13 cellular contexts compared by ENCODE assay signal in the genomic region with DNA sequence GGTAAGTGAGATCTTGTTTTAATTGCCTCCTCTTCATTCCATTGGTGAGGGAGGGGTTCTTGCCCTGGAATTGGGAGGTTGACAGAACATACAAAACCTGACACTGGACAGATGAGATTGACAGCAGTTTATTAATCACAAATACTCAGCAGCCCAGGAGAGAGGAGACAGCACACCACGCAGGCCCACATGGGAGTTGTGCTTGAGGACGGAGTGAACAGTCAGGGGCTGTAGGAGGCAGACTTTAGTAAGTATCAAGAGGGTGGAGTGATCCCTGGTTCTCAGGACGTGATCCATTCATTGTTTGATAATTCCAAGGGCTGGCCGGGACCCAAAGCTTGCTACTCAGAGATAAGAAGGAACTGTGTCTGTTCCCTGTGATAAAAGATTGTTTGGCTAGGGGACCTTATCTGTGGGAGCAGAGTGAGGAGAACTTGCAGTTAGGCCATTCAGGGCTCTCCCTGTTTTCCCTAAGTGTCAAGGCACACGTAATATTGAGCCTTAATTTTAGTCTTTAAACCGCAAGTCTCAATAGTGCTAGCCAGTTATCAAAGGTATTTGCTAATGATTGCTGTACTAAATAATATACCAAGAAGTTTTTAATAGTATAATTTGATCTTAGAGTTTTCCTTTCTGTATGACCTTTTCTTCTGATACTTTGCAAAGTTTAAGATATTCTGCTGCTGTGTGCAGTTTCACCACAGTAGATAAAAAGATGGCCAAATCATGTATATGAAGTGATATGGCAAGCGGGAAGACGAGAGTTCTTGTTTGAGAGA. TPM values are rescaled to one million over a fixed set of nuclear protein-coding genes. Genes with fewer than 3 reads are reported as not detected.
A peak's percentile ranks its signal among the peaks of the same experiment; 100 is the strongest.
DNase-seq lines count a peak whose midpoint lies in the region; ATAC-seq and TF ChIP-seq lines count a peak whose summit lies in the region.
"Had no signal": no experiment of that assay in that cellular context is flagged by ENCODE, and none has a peak within 500 bp of the region (broad histone marks: within the 10 kb centered on the region; RNA-seq: fewer than 3 reads in every experiment).

No MANE protein-coding gene starts in this region.

- peak; percentile 83 to 87 for ATAC-seq in left cardiac atrium
- ATAC-seq in GM21737 (IDR thresholded peaks at IDR 0.05; ENCODE audit: unreplicated experiment) = no peak

- TF ChIP-seq CTCF in adrenal gland (IDR thresholded peaks at IDR 0.05) (no peak), neutrophil (IDR thresholded peaks at IDR 0.05) (no peak)

- peak in 1 of 2 donors; percentile 10 for TF ChIP-seq POLR2A in adrenal gland (IDR thresholded peaks at IDR 0.05)

- DNase-seq in CD8-positive, alpha-beta memory T cell = no peak
- DNase-seq in adrenal gland (peak; percentile 33 to 92 (median 84)), left cardiac atrium (peak; percentile 85), H4 (ENCODE audit: low spot score) (no peak), C1 segment of cervical spinal cord (lab: John Stamatoyannopoulos, UW) (no peak)
- DNase-seq in stimulated activated CD4-positive, alpha-beta T cell treated with anti-CD3 and anti-CD28 coated beads, Interleukin-4, amount 100 ng/mL, for 24 hours = no peak
- DNase-seq: activated CD8-positive, alpha-beta memory T cell treated with anti-CD3 and anti-CD28 coated beads for 24 hours; activated naive CD4-positive, alpha-beta T cell treated with anti-CD3 and anti-CD28 coated beads, Interleukin-2, amount 10 ng/mL, durations not matched to agents 7 days and 5 days; dorsolateral prefrontal cortex; EL; NCI-H2171 had no signal

- H3K27me3 ChIP-seq in CD8-positive, alpha-beta memory T cell (ENCODE audit: insufficient read depth, low read length, poor library complexity, severe bottlenecking) = no peaks in the 10 kb centered on the region
- H3K27me3 ChIP-seq in adrenal gland (no peaks in the 10 kb centered on the region), neutrophil (no peaks in the 10 kb centered on the region)
- H3K27me3 ChIP-seq: dorsolateral prefrontal cortex had no signal

- WGBS in adrenal gland, 4 donors = 28 to 36% (median 32%) methylated on average over 8 of the region's 8 CpGs

- no peak overlapping the region for H3K4me3 ChIP-seq in CD8-positive, alpha-beta memory T cell (ENCODE audit: low read length)
- H3K4me3 ChIP-seq in adrenal gland = no peak overlapping the region
- no peak overlapping the region for H3K4me3 ChIP-seq in neutrophil (ENCODE audit: low read depth in 1 of 2, low read length in 1 of 2)
- H3K4me3 ChIP-seq: dorsolateral prefrontal cortex had no signal

- peaks cover 30% of the 10 kb centered on the region for H3K4me1 ChIP-seq in CD8-positive, alpha-beta memory T cell (ENCODE audit: insufficient read depth, low read length)
- peaks cover 24 to 55% of the 10 kb centered on the region in 2 donors for H3K4me1 ChIP-seq in adrenal gland (replicated peaks in 1 of 2)
- H3K4me1 ChIP-seq in neutrophil (ENCODE audit: control insufficient read depth in 1 of 2, insufficient read depth in 1 of 2, low read depth in 1 of 2, low read length in 1 of 2) = peaks cover 1 to 9% of the 10 kb centered on the region in 2 experiments

- H3K36me3 Mint-ChIP-seq in CD8-positive, alpha-beta memory T cell = peaks cover 0 to 16% (median 7%) of the 10 kb centered on the region in 3 donors

- no peaks in the 10 kb centered on the region for H3K9me3 Mint-ChIP-seq in CD8-positive, alpha-beta memory T cell
- H3K9me3 Mint-ChIP-seq: activated naive CD4-positive, alpha-beta T cell treated with anti-CD3 and anti-CD28 coated beads, Interleukin-2, amount 10 ng/mL, durations not matched to agents 7 days and 5 days had no signal

- no peak overlapping the region for H3K27ac Mint-ChIP-seq in CD8-positive, alpha-beta memory T cell
- H3K27ac Mint-ChIP-seq: activated naive CD4-positive, alpha-beta T cell treated with anti-CD3 and anti-CD28 coated beads, Interleukin-2, amount 10 ng/mL, durations not matched to agents 7 days and 5 days had no signal

- CTCF ChIA-PET in CD8-positive, alpha-beta memory T cell (lab: Charles Lee) = no interaction called here

- POLR2A ChIA-PET in CD8-positive, alpha-beta memory T cell (lab: Charles Lee) = no interaction called here

- no peak overlapping the region for H3K4me3 Mint-ChIP-seq in CD8-positive, alpha-beta memory T cell
- H3K4me3 Mint-ChIP-seq: activated naive CD4-positive, alpha-beta T cell treated with anti-CD3 and anti-CD28 coated beads, Interleukin-2, amount 10 ng/mL, durations not matched to agents 7 days and 5 days had no signal

- peak overlapping the region; percentile 66 for H3K27ac ChIP-seq in CD8-positive, alpha-beta memory T cell (ENCODE audit: low read depth, low read length)
- peak overlapping the region in 3 of 5 donors; percentile 23 to 64 (median 56) for H3K27ac ChIP-seq in adrenal gland
- H3K27ac ChIP-seq in neutrophil = peak overlapping the region; percentile 23

- intact Hi-C loops in adrenal gland (cut with DNase I) (no loop called here), left cardiac atrium (cut with DNase I) (no loop called here)

- H3K4me1 Mint-ChIP-seq in CD8-positive, alpha-beta memory T cell = peaks cover 38 to 57% (median 48%) of the 10 kb centered on the region in 3 donors

- peaks cover 4% of the 10 kb centered on the region for H3K36me3 ChIP-seq in CD8-positive, alpha-beta memory T cell (ENCODE audit: insufficient read depth, low read length)
- no peaks in the 10 kb centered on the region for H3K36me3 ChIP-seq in adrenal gland (replicated peaks in 1 of 2)
- H3K36me3 ChIP-seq in neutrophil = peaks cover 13% of the 10 kb centered on the region

- H3K9me3 ChIP-seq in CD8-positive, alpha-beta memory T cell (ENCODE audit: low read length) = no peaks in the 10 kb centered on the region
- H3K9me3 ChIP-seq in adrenal gland (replicated peaks in 1 of 3) (no peaks in the 10 kb centered on the region), neutrophil (no peaks in the 10 kb centered on the region)

- no peaks in the 10 kb centered on the region for H3K27me3 Mint-ChIP-seq in CD8-positive, alpha-beta memory T cell
- H3K27me3 Mint-ChIP-seq: activated naive CD4-positive, alpha-beta T cell treated with anti-CD3 and anti-CD28 coated beads, Interleukin-2, amount 10 ng/mL, durations not matched to agents 7 days and 5 days had no signal

RNA-seq across cellular contexts. Expression of a gene that starts 14.5 kb away (rescaled TPM):
- total RNA-seq in CD8-positive, alpha-beta memory T cell = 100 to 1,000 TPM; 170 to 206 TPM
- 170 TPM for polyA plus RNA-seq in CD8-positive, alpha-beta memory T cell
- total RNA-seq in adrenal gland (100 to 1,000 TPM in 7 of 8 donors, 10 to 100 TPM in 1; 58.1 to 241 (median 155) TPM), left cardiac atrium (100 to 1,000 TPM; 286 to 403 TPM)
- 100 to 1,000 TPM in 1 of 3 donors, 10 to 100 TPM in 2; 18.6 to 221 (median 31.3) TPM for polyA plus RNA-seq in adrenal gland
- total RNA-seq in H4 (2014; rRNA removed; shearing (Covaris generic)) = 120 and 139 TPM in 2 replicates

Comparison
In these comparisons a context has a peak if more than half of its experiments do, and no peak if none do; other contexts are left out.
1. DNase-seq: peak in adrenal gland (7 of 7) and left cardiac atrium (single experiment); none in CD8-positive, alpha-beta memory T cell (0 of 5), H4 (single experiment), C1 segment of cervical spinal cord (0 of 14) and stimulated activated CD4-positive, alpha-beta T cell treated with anti-CD3 and anti-CD28 coated beads, Interleukin-4, amount 100 ng/mL, for 24 hours (single experiment).
2. Peak in every context shown above with its lines, with median percentiles within 50 percentile points of each other: H3K27ac ChIP-seq.